8 cellular contexts compared by ENCODE assay signal in the genomic region with DNA sequence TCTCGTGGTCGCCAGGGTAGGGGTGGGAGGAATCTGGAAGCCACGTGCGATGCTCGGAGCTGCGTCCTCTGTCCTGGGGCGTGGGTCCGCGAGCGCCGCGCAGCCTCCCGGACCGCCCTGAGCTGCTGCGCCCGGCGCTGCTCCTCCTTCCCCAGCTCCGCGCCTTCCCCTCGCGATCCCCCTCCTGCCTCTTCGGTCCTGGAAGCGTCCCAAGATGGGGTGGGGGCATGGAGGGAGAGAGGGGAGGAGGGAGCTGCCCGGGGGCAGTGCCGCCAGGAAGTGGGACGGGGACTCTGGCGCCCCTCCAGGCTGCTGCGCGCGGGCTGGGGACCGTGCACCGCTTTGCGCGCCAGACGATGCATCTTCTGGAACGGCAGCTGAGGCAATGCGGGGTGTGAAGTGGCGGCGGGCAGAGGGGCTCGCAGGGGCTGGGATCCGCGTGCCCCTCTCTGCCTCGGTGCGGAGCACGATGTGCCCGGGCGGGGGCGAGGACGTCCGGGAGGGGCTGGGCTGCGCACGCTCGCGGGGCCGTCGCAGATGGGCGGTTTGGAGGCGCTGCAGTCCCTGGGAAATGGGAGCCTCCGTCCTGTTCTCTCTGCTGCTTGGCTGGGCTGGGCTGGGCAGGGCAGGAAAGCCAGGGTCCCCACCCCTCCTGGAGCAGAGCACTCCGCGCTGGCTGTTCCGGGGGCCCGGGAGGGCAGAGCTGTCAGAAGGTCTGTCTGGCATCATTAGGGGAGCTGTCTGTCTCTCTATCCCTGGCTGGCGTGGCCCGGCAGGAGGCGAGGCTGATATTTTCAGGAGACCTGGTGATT.
DNase-seq lines count a peak whose midpoint lies in the region; ATAC-seq, FAIRE-seq and TF ChIP-seq lines count a peak whose summit lies in the region.

No MANE protein-coding gene starts in this region.

- ATAC-seq in GM21529 (IDR thresholded peaks at IDR 0.05; ENCODE audit: unreplicated experiment) = no peak
- ATAC-seq in HG03571 (IDR thresholded peaks at IDR 0.05; ENCODE audit: unreplicated experiment) = no peak

- peaks cover 13% of the 10 kb centered on the region for H3K27me3 Mint-ChIP-seq in activated naive CD4-positive, alpha-beta T cell treated with anti-CD3 and anti-CD28 coated beads for 36 hours (ENCODE audit: low read depth)

- no peak overlapping the region for H3K27ac ChIP-seq in suprapubic skin

- no peaks in the 10 kb centered on the region; the same call in 1 of the 2 replicates for H3K4me1 ChIP-seq in BE2C
- peaks cover 21% of the 10 kb centered on the region for H3K4me1 ChIP-seq in suprapubic skin

- intact Hi-C loops in activated naive CD4-positive, alpha-beta T cell treated with anti-CD3 and anti-CD28 coated beads for 36 hours (cut with micrococcal nuclease) = no loop called here

- TF ChIP-seq POLR2A in suprapubic skin (IDR thresholded peaks at IDR 0.05) = no peak
- no peak for TF ChIP-seq POLR2A in GM12891 (IDR thresholded peaks at IDR 0.05; ENCODE audit: low read depth, low read length)

- no peaks in the 10 kb centered on the region for H3K36me3 Mint-ChIP-seq in activated naive CD4-positive, alpha-beta T cell treated with anti-CD3 and anti-CD28 coated beads for 36 hours (ENCODE audit: low read depth)

- WGBS in suprapubic skin = 9% methylated on average over 16 of the region's 66 CpGs

- H3K4me3 ChIP-seq in BE2C (ENCODE audit: low read depth, low read length) (peak overlapping the region; percentile 62), suprapubic skin (peak overlapping the region; percentile 42)

- H3K36me3 ChIP-seq in BE2C = no peaks in the 10 kb centered on the region
- no peaks in the 10 kb centered on the region for H3K36me3 ChIP-seq in suprapubic skin

- peak overlapping the region; percentile 64 for H3K4me3 Mint-ChIP-seq in activated naive CD4-positive, alpha-beta T cell treated with anti-CD3 and anti-CD28 coated beads for 36 hours

- no peaks in the 10 kb centered on the region for H3K4me1 Mint-ChIP-seq in activated naive CD4-positive, alpha-beta T cell treated with anti-CD3 and anti-CD28 coated beads for 36 hours (ENCODE audit: low read depth)

- H3K9me3 Mint-ChIP-seq in activated naive CD4-positive, alpha-beta T cell treated with anti-CD3 and anti-CD28 coated beads for 36 hours = no peaks in the 10 kb centered on the region

- no peak overlapping the region for H3K27ac Mint-ChIP-seq in activated naive CD4-positive, alpha-beta T cell treated with anti-CD3 and anti-CD28 coated beads for 36 hours

- CTCF ChIA-PET in activated naive CD4-positive, alpha-beta T cell treated with anti-CD3 and anti-CD28 coated beads for 36 hours (lab: Charles Lee) = interaction anchor here (0.9 to 1.5 kb wide), 5 partner anchors 8 to 246 kb away, joined by 3 to 7 read pairs (median 3); no protein-coding TSS in a partner anchor

- peak; percentile 89 for DNase-seq in BE2C
- peak; percentile 47 for DNase-seq in NCI-H1105 treated with DMSO at 0.1 percent for 48 hours (lab: John Stamatoyannopoulos, UW)
- peak; percentile 58 for DNase-seq in activated naive CD4-positive, alpha-beta T cell treated with anti-CD3 and anti-CD28 coated beads for 36 hours
- peak; percentile 84 for DNase-seq in islet precursor cell
- peak in 1 of 2 donors; percentile 52 for DNase-seq in suprapubic skin (ENCODE audit: low spot score in 2 of 2)
- DNase-seq in GM12891 (ENCODE audit: insufficient read length, low spot score) = no peak

- peak; percentile 45 for TF ChIP-seq CTCF in BE2C (IDR thresholded peaks at IDR 0.05; ENCODE audit: low read depth, low read length)
- no peak for TF ChIP-seq CTCF in suprapubic skin (IDR thresholded peaks at IDR 0.05)

- no peak for TF ChIP-seq EP300 in suprapubic skin (IDR thresholded peaks at IDR 0.05)

- H3K9me3 ChIP-seq in BE2C (no peaks in the 10 kb centered on the region), suprapubic skin (no peaks in the 10 kb centered on the region)

- no peak for FAIRE-seq in GM12891 (lab: Jason Lieb, UNC)

- H3K27me3 ChIP-seq in BE2C (no peaks in the 10 kb centered on the region), suprapubic skin (peaks cover 29% of the 10 kb centered on the region)

TF ChIP-seq in GM12891, 5 proteins besides CTCF, POLR2A, EP300 and RAD21:
- no peak for TF ChIP-seq SPI1 (IDR thresholded peaks at IDR 0.05; ENCODE audit: low read depth, low read length)
- TF ChIP-seq POLR2AphosphoS5 (IDR thresholded peaks at IDR 0.05; ENCODE audit: low read depth, low read length) = no peak
- TF ChIP-seq TAF1 (IDR thresholded peaks at IDR 0.05; ENCODE audit: low read depth, low read length) = no peak
- TF ChIP-seq POU2F2 (IDR thresholded peaks at IDR 0.05; ENCODE audit: low read depth, low read length) = no peak
- no peak for TF ChIP-seq PAX5 (IDR thresholded peaks at IDR 0.05; ENCODE audit: insufficient read depth, low read length, severe bottlenecking)
